ENCODE assay signal across 12 cellular contexts in the genomic region with DNA sequence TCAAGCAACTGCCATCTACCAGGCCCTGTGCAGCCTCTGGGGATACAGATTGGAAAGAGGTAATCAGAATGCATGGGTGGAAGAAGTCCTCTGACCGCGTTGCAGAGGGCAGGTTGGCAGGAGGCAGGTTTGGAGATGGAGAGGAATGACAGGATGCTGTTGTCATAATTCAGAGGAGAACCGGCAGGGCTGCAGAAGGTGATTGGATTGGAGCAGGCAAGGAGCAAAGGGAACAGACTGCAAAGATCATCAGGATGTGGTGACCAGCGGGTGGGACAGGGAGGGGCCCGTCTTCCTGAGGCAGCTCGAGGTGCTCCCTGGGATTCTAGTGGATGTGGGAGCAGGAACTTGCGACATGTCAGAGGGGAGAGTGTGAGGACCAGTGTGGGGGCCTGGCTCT.
DNase-seq lines count a peak whose midpoint lies in the region; ATAC-seq and TF ChIP-seq lines count a peak whose summit lies in the region.
"Had no signal": no experiment of that assay in that cellular context is flagged by ENCODE, and none has a peak within 500 bp of the region (broad histone marks: within the 10 kb centered on the region; RNA-seq: fewer than 3 reads in every experiment).

No MANE protein-coding gene starts in this region.

- CTCF ChIA-PET in activated CD4-positive, alpha-beta T cell treated with anti-CD3 and anti-CD28 coated beads, Interleukin-2, amount 10 ng/mL, durations not matched to agents 7 days and 5 days (lab: Charles Lee), result no interaction called here

- DNase-seq in activated CD4-positive, alpha-beta T cell treated with anti-CD3 and anti-CD28 coated beads, Interleukin-2, amount 10 ng/mL, durations not matched to agents 24 days and 14 days, result no peak
- DNase-seq in activated CD4-positive, alpha-beta T cell treated with anti-CD3 and anti-CD28 coated beads, Interleukin-2, amount 10 ng/mL, durations not matched to agents 7 days and 5 days, result no peak
- DNase-seq in adipocyte (ENCODE audit: low read depth) (peak; percentile 13), mesothelial cell of epicardium (ENCODE audit: low spot score in 2 of 2, unreplicated experiment in 2 of 2) (no peak), tibial artery (no peak), breast epithelium (ENCODE audit: low spot score in 2 of 2) (no peak), left lobe of liver (ENCODE audit: low spot score) (no peak)
- DNase-seq: DMS79; stimulated activated CD4-positive, alpha-beta T cell treated with anti-CD3 and anti-CD28 coated beads, Interleukin-1b, Interleukin-23, amount 100 ng/mL, for 48 hours; T-helper 17 cell had no signal

- H3K4me1 ChIP-seq in adipocyte (ENCODE audit: control insufficient read depth, insufficient read depth, low read length) (peaks cover 45% of the 10 kb centered on the region), tibial artery (peaks cover 5 to 78% (median 56%) of the 10 kb centered on the region in 4 donors), breast epithelium (peaks cover 12 to 26% of the 10 kb centered on the region in 2 donors)

- intact Hi-C loops in activated CD4-positive, alpha-beta T cell treated with anti-CD3 and anti-CD28 coated beads, Interleukin-2, amount 10 ng/mL, durations not matched to agents 24 days and 14 days (cut with micrococcal nuclease), result no loop called here
- intact Hi-C loops in tibial artery (cut with DNase I; ENCODE audit: low total_unique reads) (no loop called here), breast epithelium (cut with DNase I; ENCODE audit: low total_unique reads) (loop anchor here (2.0 kb wide), 1 partner anchor 62 kb away; no protein-coding TSS in a partner anchor)

- H3K36me3 ChIP-seq in adipocyte (ENCODE audit: control insufficient read depth, insufficient read depth, low read length, severe bottlenecking) (peaks cover 34% of the 10 kb centered on the region), tibial artery (no peaks in the 10 kb centered on the region), breast epithelium (no peaks in the 10 kb centered on the region)

- peak overlapping the region; percentile 52 for H3K9ac ChIP-seq in adipocyte (ENCODE audit: low read length)

- no peaks in the 10 kb centered on the region for H3K9me3 Mint-ChIP-seq in activated CD4-positive, alpha-beta T cell treated with anti-CD3 and anti-CD28 coated beads, Interleukin-2, amount 10 ng/mL, durations not matched to agents 24 days and 14 days
- H3K9me3 Mint-ChIP-seq in activated CD4-positive, alpha-beta T cell treated with anti-CD3 and anti-CD28 coated beads, Interleukin-2, amount 10 ng/mL, durations not matched to agents 7 days and 5 days, result no peaks in the 10 kb centered on the region
- no peaks in the 10 kb centered on the region for H3K9me3 Mint-ChIP-seq in mesothelial cell of epicardium

- H3K27me3 ChIP-seq in adipocyte (replicated peaks; ENCODE audit: control insufficient read depth, insufficient read depth, low read length) (no peaks in the 10 kb centered on the region), tibial artery (no peaks in the 10 kb centered on the region), breast epithelium (no peaks in the 10 kb centered on the region)

- peaks cover 33% of the 10 kb centered on the region for H3K4me1 Mint-ChIP-seq in activated CD4-positive, alpha-beta T cell treated with anti-CD3 and anti-CD28 coated beads, Interleukin-2, amount 10 ng/mL, durations not matched to agents 24 days and 14 days
- peaks cover 20% of the 10 kb centered on the region for H3K4me1 Mint-ChIP-seq in activated CD4-positive, alpha-beta T cell treated with anti-CD3 and anti-CD28 coated beads, Interleukin-2, amount 10 ng/mL, durations not matched to agents 7 days and 5 days
- H3K4me1 Mint-ChIP-seq in mesothelial cell of epicardium, result peaks cover 49% of the 10 kb centered on the region

- no peaks in the 10 kb centered on the region for H3K27me3 Mint-ChIP-seq in activated CD4-positive, alpha-beta T cell treated with anti-CD3 and anti-CD28 coated beads, Interleukin-2, amount 10 ng/mL, durations not matched to agents 24 days and 14 days
- H3K27me3 Mint-ChIP-seq in activated CD4-positive, alpha-beta T cell treated with anti-CD3 and anti-CD28 coated beads, Interleukin-2, amount 10 ng/mL, durations not matched to agents 7 days and 5 days, result no peaks in the 10 kb centered on the region
- H3K27me3 Mint-ChIP-seq in mesothelial cell of epicardium (ENCODE audit: low read depth), result no peaks in the 10 kb centered on the region
- H3K27me3 Mint-ChIP-seq: T-helper 17 cell had no signal

- no peak overlapping the region for H3K4me3 Mint-ChIP-seq in activated CD4-positive, alpha-beta T cell treated with anti-CD3 and anti-CD28 coated beads, Interleukin-2, amount 10 ng/mL, durations not matched to agents 24 days and 14 days
- H3K4me3 Mint-ChIP-seq in activated CD4-positive, alpha-beta T cell treated with anti-CD3 and anti-CD28 coated beads, Interleukin-2, amount 10 ng/mL, durations not matched to agents 7 days and 5 days, result no peak overlapping the region
- H3K4me3 Mint-ChIP-seq in mesothelial cell of epicardium, result no peak overlapping the region
- H3K4me3 Mint-ChIP-seq: T-helper 17 cell had no signal

- peak overlapping the region; percentile 21 for H3K27ac Mint-ChIP-seq in activated CD4-positive, alpha-beta T cell treated with anti-CD3 and anti-CD28 coated beads, Interleukin-2, amount 10 ng/mL, durations not matched to agents 24 days and 14 days
- H3K27ac Mint-ChIP-seq in activated CD4-positive, alpha-beta T cell treated with anti-CD3 and anti-CD28 coated beads, Interleukin-2, amount 10 ng/mL, durations not matched to agents 7 days and 5 days, result no peak overlapping the region
- H3K27ac Mint-ChIP-seq in mesothelial cell of epicardium, result peak overlapping the region; percentile 84
- H3K27ac Mint-ChIP-seq: T-helper 17 cell had no signal

- TF ChIP-seq CTCF in mesothelial cell of epicardium (IDR thresholded peaks at IDR 0.05; ENCODE audit: unreplicated experiment) (no peak), tibial artery (IDR thresholded peaks at IDR 0.05) (no peak), breast epithelium (IDR thresholded peaks at IDR 0.05) (no peak)

- ATAC-seq in left lobe of liver (no peak), HG02798 (IDR thresholded peaks at IDR 0.05; ENCODE audit: poor library complexity, unreplicated experiment) (no peak)
- ATAC-seq: A549, T-helper 17 cell had no signal

- H3K4me3 ChIP-seq in adipocyte (ENCODE audit: low read length) (no peak overlapping the region), tibial artery (no peak overlapping the region), breast epithelium (no peak overlapping the region)
- H3K4me3 ChIP-seq: A549 had no signal

- H3K9me3 ChIP-seq in adipocyte (ENCODE audit: control insufficient read depth, low read length), result no peaks in the 10 kb centered on the region
- no peaks in the 10 kb centered on the region for H3K9me3 ChIP-seq in tibial artery
- H3K9me3 ChIP-seq in breast epithelium, result no peaks in the 10 kb centered on the region
- H3K9me3 ChIP-seq: A549 had no signal

- TF ChIP-seq POLR2A in breast epithelium (IDR thresholded peaks at IDR 0.05), result no peak

- H3K27ac ChIP-seq in tibial artery (peak overlapping the region; percentile 79 to 87), breast epithelium (no peak overlapping the region)
- H3K27ac ChIP-seq: A549 had no signal

- H3K36me3 Mint-ChIP-seq in activated CD4-positive, alpha-beta T cell treated with anti-CD3 and anti-CD28 coated beads, Interleukin-2, amount 10 ng/mL, durations not matched to agents 24 days and 14 days (ENCODE audit: low read depth), result peaks cover 4% of the 10 kb centered on the region
- no peaks in the 10 kb centered on the region for H3K36me3 Mint-ChIP-seq in activated CD4-positive, alpha-beta T cell treated with anti-CD3 and anti-CD28 coated beads, Interleukin-2, amount 10 ng/mL, durations not matched to agents 7 days and 5 days (ENCODE audit: low read depth)
- peaks cover 2% of the 10 kb centered on the region for H3K36me3 Mint-ChIP-seq in mesothelial cell of epicardium

- POLR2A ChIA-PET in activated CD4-positive, alpha-beta T cell treated with anti-CD3 and anti-CD28 coated beads, Interleukin-2, amount 10 ng/mL, durations not matched to agents 7 days and 5 days (lab: Charles Lee), result no interaction called here

Comparison
In these comparisons a context has a peak if more than half of its experiments do, and no peak if none do; other contexts are left out.
1. H3K27ac ChIP-seq: peak in tibial artery (2 of 2); none in breast epithelium (0 of 2).